Comparison of ENCODE assay signal across 10 cellular contexts in genomic region chr1:224851850-224852261, GRCh38.
DNase-seq lines count a peak whose midpoint lies in the region; ATAC-seq and TF ChIP-seq lines count a peak whose summit lies in the region.
"Had no signal": no experiment of that assay in that cellular context is flagged by ENCODE, and none has a peak within 500 bp of the region (broad histone marks: within the 10 kb centered on the region; RNA-seq: fewer than 3 reads in every experiment).

No MANE protein-coding gene starts in this region.

- H3K27me3 ChIP-seq in psoas muscle (ENCODE audit: insufficient read depth in 3 of 3, low read length in 2 of 3) (no peaks in the 10 kb centered on the region), esophagus muscularis mucosa (no peaks in the 10 kb centered on the region)
- H3K27me3 ChIP-seq: colonic mucosa had no signal

- no peak overlapping the region for H3K4me3 ChIP-seq in psoas muscle
- no peak overlapping the region for H3K4me3 ChIP-seq in esophagus muscularis mucosa
- H3K4me3 ChIP-seq: colonic mucosa had no signal

- no peak for TF ChIP-seq POLR2A in esophagus muscularis mucosa (IDR thresholded peaks at IDR 0.05; ENCODE audit: low read depth)

- H3K4me1 Mint-ChIP-seq in HFFc6 (ENCODE audit: low read depth): peaks cover 7% of the 10 kb centered on the region

- H3K4me1 ChIP-seq in psoas muscle: no peaks in the 10 kb centered on the region
- H3K4me1 ChIP-seq in esophagus muscularis mucosa: no peaks in the 10 kb centered on the region
- H3K4me1 ChIP-seq: colonic mucosa had no signal

- H3K4me3 Mint-ChIP-seq in HFFc6: no peak overlapping the region

- H3K9me3 Mint-ChIP-seq in activated naive CD4-positive, alpha-beta T cell treated with anti-CD3 and anti-CD28 coated beads, Interleukin-2, amount 50 U/mL, for 72 hours: no peaks in the 10 kb centered on the region
- H3K9me3 Mint-ChIP-seq in HFFc6: no peaks in the 10 kb centered on the region
- H3K9me3 Mint-ChIP-seq: activated T-helper 2 cell treated with anti-CD3 and anti-CD28 coated beads, Interferon-gamma antibody, Interleukin-2, Interleukin-4, amounts not matched to agents 10 μg/mL and 5 μg/mL and 100 μg/mL, durations not matched to agents 14 hours and 24 hours and 36 hours had no signal

- TF ChIP-seq CTCF in HFFc6 (IDR thresholded peaks at IDR 0.05) (peak; percentile 29), psoas muscle (IDR thresholded peaks at IDR 0.05) (no peak), esophagus muscularis mucosa (IDR thresholded peaks at IDR 0.05) (no peak)

- H3K36me3 Mint-ChIP-seq in activated naive CD4-positive, alpha-beta T cell treated with anti-CD3 and anti-CD28 coated beads, Interleukin-2, amount 50 U/mL, for 72 hours: no peaks in the 10 kb centered on the region
- no peaks in the 10 kb centered on the region for H3K36me3 Mint-ChIP-seq in HFFc6 (ENCODE audit: low read depth)

- intact Hi-C loops in psoas muscle (cut with DNase I) (loop anchor here (2.0 to 5.0 kb wide), 4 partner anchors 75 to 339 kb away; no protein-coding TSS in a partner anchor), esophagus muscularis mucosa (cut with DNase I) (loop anchor here (2.0 kb wide), 2 partner anchors 207 to 339 kb away; no protein-coding TSS in a partner anchor)

- H3K9me3 ChIP-seq in psoas muscle: no peaks in the 10 kb centered on the region
- no peaks in the 10 kb centered on the region for H3K9me3 ChIP-seq in esophagus muscularis mucosa
- H3K9me3 ChIP-seq: colonic mucosa had no signal

- WGBS in psoas muscle, 3 donors: 61 to 63% (median 61%) methylated on average over 9 of the region's 9 CpGs
- WGBS in esophagus muscularis mucosa: 79% methylated on average over 8 of the region's 9 CpGs

- TF ChIP-seq EP300 in esophagus muscularis mucosa (IDR thresholded peaks at IDR 0.05): no peak

- peak; percentile 16 to 69 for ATAC-seq in activated naive CD4-positive, alpha-beta T cell treated with anti-CD3 and anti-CD28 coated beads, Interleukin-2, amount 50 U/mL, for 72 hours
- ATAC-seq in psoas muscle: peak in 3 of 4 donors; percentile 30 to 56 (median 31)

- H3K27ac Mint-ChIP-seq in activated naive CD4-positive, alpha-beta T cell treated with anti-CD3 and anti-CD28 coated beads, Interleukin-2, amount 50 U/mL, for 72 hours: no peak overlapping the region
- H3K27ac Mint-ChIP-seq in HFFc6: no peak overlapping the region
- H3K27ac Mint-ChIP-seq: activated T-helper 2 cell treated with anti-CD3 and anti-CD28 coated beads, Interferon-gamma antibody, Interleukin-2, Interleukin-4, amounts not matched to agents 10 μg/mL and 5 μg/mL and 100 μg/mL, durations not matched to agents 14 hours and 24 hours and 36 hours had no signal

- no peak for DNase-seq in activated naive CD4-positive, alpha-beta T cell treated with anti-CD3 and anti-CD28 coated beads, Interleukin-2, amount 50 U/mL, for 72 hours (ENCODE audit: low spot score in 2 of 2)
- DNase-seq in activated naive CD4-positive, alpha-beta T cell treated with anti-CD3 and anti-CD28 coated beads, Interleukin-2, amount 50 U/mL, for 16 hours: no peak
- no peak for DNase-seq in HFFc6
- peak; percentile 1 for DNase-seq in T-helper 9 cell
- no peak for DNase-seq in psoas muscle
- no peak for DNase-seq in esophagus muscularis mucosa (ENCODE audit: extremely low spot score)
- no peak for DNase-seq in putamen (ENCODE audit: low spot score)
- DNase-seq in activated CD8-positive, alpha-beta memory T cell treated with anti-CD3 and anti-CD28 coated beads for 24 hours: no peak

- peaks cover 2% of the 10 kb centered on the region for H3K27me3 Mint-ChIP-seq in HFFc6 (ENCODE audit: insufficient read depth)

- H3K27ac ChIP-seq in psoas muscle: no peak overlapping the region
- H3K27ac ChIP-seq in esophagus muscularis mucosa (replicated peaks in 1 of 4): no peak overlapping the region
- H3K27ac ChIP-seq: colonic mucosa had no signal

- H3K36me3 ChIP-seq in psoas muscle (ENCODE audit: insufficient read depth in 1 of 2, low read depth in 1 of 2) (no peaks in the 10 kb centered on the region), esophagus muscularis mucosa (no peaks in the 10 kb centered on the region)
- H3K36me3 ChIP-seq: colonic mucosa had no signal
